Comparison of ENCODE assay signal across 26 cellular contexts in the genomic region with DNA sequence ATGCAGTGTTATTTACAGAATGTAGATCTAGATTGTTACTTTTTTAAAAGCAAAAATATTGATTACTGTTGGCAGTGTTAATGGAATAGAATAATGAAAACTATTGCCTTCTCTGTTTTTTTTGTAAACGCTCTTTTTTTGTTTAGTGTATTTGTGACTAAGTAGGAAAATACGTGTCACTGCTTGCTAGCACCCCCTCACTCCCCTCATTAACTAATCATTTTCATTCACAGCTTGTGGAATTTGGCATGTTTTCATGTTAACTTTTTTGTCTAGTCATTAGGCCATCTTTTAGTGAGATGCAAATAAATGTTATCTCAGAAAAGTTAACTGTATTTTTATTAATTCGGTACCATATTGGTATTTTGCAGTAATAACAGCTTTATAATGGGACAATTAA. TPM values are rescaled to one million over a fixed set of nuclear protein-coding genes. Genes with fewer than 3 reads are reported as not detected.
DNase-seq lines count a peak whose midpoint lies in the region; ATAC-seq, FAIRE-seq and TF ChIP-seq lines count a peak whose summit lies in the region.
"Had no signal": no experiment of that assay in that cellular context is flagged by ENCODE, and none has a peak within 500 bp of the region (broad histone marks: within the 10 kb centered on the region; RNA-seq: fewer than 3 reads in every experiment).

No MANE protein-coding gene starts in this region.

- H3K9me3 Mint-ChIP-seq in astrocyte (ENCODE audit: unreplicated experiment): no peaks in the 10 kb centered on the region
- H3K9me3 Mint-ChIP-seq: activated naive CD4-positive, alpha-beta T cell treated with anti-CD3 and anti-CD28 coated beads, Interleukin-2, amount 50 U/mL, for 72 hours; stimulated activated memory B cell treated with anti-CD40 and anti-IgM and Interleukin-4, amounts not matched to agents 10 μg/mL and 1 μg/mL and 100 μg/mL, for 72 hours had no signal

- H2AFZ ChIP-seq in astrocyte (ENCODE audit: low read depth, low read length): no peak overlapping the region
- H2AFZ ChIP-seq: hepatocyte had no signal

- no peak for TF ChIP-seq CTCF in A549 (IDR thresholded peaks at IDR 0.05)
- TF ChIP-seq CTCF in HEK293 (tag by site-specific recombination; IDR thresholded peaks at IDR 0.05): no peak
- no peak for TF ChIP-seq CTCF in astrocyte (IDR thresholded peaks at IDR 0.05; ENCODE audit: insufficient read depth, low read depth, low read length)

- no peak for TF ChIP-seq POLR2A in A549 (IDR thresholded peaks at IDR 0.05; ENCODE audit: low read length)

- no peaks in the 10 kb centered on the region for H3K79me2 ChIP-seq in astrocyte (ENCODE audit: insufficient read depth, low read length)

- H3K27me3 ChIP-seq in astrocyte (ENCODE audit: insufficient read depth, low read length): no peaks in the 10 kb centered on the region
- H3K27me3 ChIP-seq: breast epithelium, foreskin keratinocyte, hepatocyte, SJCRH30, tibial artery had no signal

- POLR2A ChIA-PET in A549 (lab: Yijun Ruan, JAX) (no interaction called here), HEK293 (lab: Yijun Ruan, JAX) (no interaction called here)

- ATAC-seq in A549: no peak
- no peak for ATAC-seq in HG03342 (IDR thresholded peaks at IDR 0.05; ENCODE audit: unreplicated experiment)
- ATAC-seq: stimulated activated memory B cell treated with anti-CD40 and anti-IgM and Interleukin-4, amounts not matched to agents 10 μg/mL and 1 μg/mL and 100 μg/mL, for 72 hours had no signal

- peak overlapping the region; percentile 79 for H3K4me2 ChIP-seq in A549
- H3K4me2 ChIP-seq in astrocyte (ENCODE audit: low read length): peak overlapping the region; percentile 1
- H3K4me2 ChIP-seq: hepatocyte had no signal

- peak overlapping the region; percentile 56 to 66; a peak in 5 of 6 replicates for H3K27ac ChIP-seq in A549
- no peak overlapping the region for H3K27ac ChIP-seq in HEK293 (ENCODE audit: extremely low read depth, low read depth, low read length)
- H3K27ac ChIP-seq in astrocyte (ENCODE audit: low read depth, low read length): peak overlapping the region; percentile 0
- H3K27ac ChIP-seq: breast epithelium, coronary artery, foreskin keratinocyte, SJCRH30, tibial artery, WERI-Rb-1 had no signal

- DNase-seq in A549 (ENCODE audit: low read depth in 1 of 2, low spot score in 1 of 2) (no peak), astrocyte (ENCODE audit: low read depth) (peak; percentile 29), lung microvascular endothelial cell (ENCODE audit: low read depth in 2 of 2) (peak; percentile 16 to 51), occipital lobe (lab: John Stamatoyannopoulos, UW) (no peak), D341Med (ENCODE audit: low spot score) (no peak)
- DNase-seq in activated CD8-positive, alpha-beta memory T cell treated with anti-CD3 and anti-CD28 coated beads, Interleukin-2, amount 50 U/mL, for 4 hours: no peak
- DNase-seq: activated T-cell treated with anti-CD3 and anti-CD28 coated beads, Interleukin-2, amount 50 U/mL, for 1 hour; KG1; NCI-H187; NCI-H2227 treated with DMSO at 0.1 percent for 48 hours; NCI-H774; posterior cingulate gyrus; SJCRH30; tibial artery; WERI-Rb-1 had no signal

- peak overlapping the region; percentile 2 for H3K4me3 Mint-ChIP-seq in astrocyte (ENCODE audit: unreplicated experiment)
- H3K4me3 Mint-ChIP-seq: stimulated activated memory B cell treated with anti-CD40 and anti-IgM and Interleukin-4, amounts not matched to agents 10 μg/mL and 1 μg/mL and 100 μg/mL, for 72 hours had no signal

- H3K9me3 ChIP-seq in A549: no peaks in the 10 kb centered on the region
- H3K9me3 ChIP-seq in HEK293 (ENCODE audit: control insufficient read depth, insufficient read depth, low read depth, low read length): no peaks in the 10 kb centered on the region
- H3K9me3 ChIP-seq in astrocyte (ENCODE audit: insufficient read depth, low read depth, low read length): no peaks in the 10 kb centered on the region
- H3K9me3 ChIP-seq: breast epithelium, SJCRH30, tibial artery had no signal

- no peak for TF ChIP-seq EP300 in A549 (IDR thresholded peaks at IDR 0.05)

- 77% methylated on average over 3 of the region's 3 CpGs for WGBS in A549 (ENCODE audit: missing lambda C conversion rate)

- peaks cover 2% of the 10 kb centered on the region for H3K36me3 Mint-ChIP-seq in astrocyte (ENCODE audit: low read depth, unreplicated experiment)
- H3K36me3 Mint-ChIP-seq: activated naive CD4-positive, alpha-beta T cell treated with anti-CD3 and anti-CD28 coated beads, Interleukin-2, amount 50 U/mL, for 72 hours; stimulated activated memory B cell treated with anti-CD40 and anti-IgM and Interleukin-4, amounts not matched to agents 10 μg/mL and 1 μg/mL and 100 μg/mL, for 72 hours had no signal

- H3K27me3 Mint-ChIP-seq in astrocyte (ENCODE audit: low read depth, unreplicated experiment): no peaks in the 10 kb centered on the region

- H3K4me1 ChIP-seq in A549 (peaks cover 97% of the 10 kb centered on the region), HEK293 (ENCODE audit: control insufficient read depth, insufficient read depth, low read length) (peaks cover 6% of the 10 kb centered on the region; the same call in 1 of the 2 replicates), astrocyte (ENCODE audit: insufficient read depth, low read length) (no peaks in the 10 kb centered on the region)
- H3K4me1 ChIP-seq: breast epithelium, SJCRH30, tibial artery had no signal

- no peaks in the 10 kb centered on the region for H3K36me3 ChIP-seq in HEK293 (ENCODE audit: control insufficient read depth in 2 of 2, insufficient read depth in 1 of 2, low read length in 2 of 2)
- no peaks in the 10 kb centered on the region for H3K36me3 ChIP-seq in astrocyte (ENCODE audit: insufficient read depth, low read length)
- H3K36me3 ChIP-seq: breast epithelium, SJCRH30, tibial artery, WERI-Rb-1 had no signal

- no peak for FAIRE-seq in A549 (lab: Jason Lieb, UNC)
- no peak for FAIRE-seq in astrocyte (lab: Jason Lieb, UNC)

- CTCF ChIA-PET in A549 (lab: Yijun Ruan, JAX) (no interaction called here), HEK293 (lab: Yijun Ruan, JAX) (interaction anchor here (0.6 to 0.7 kb wide), 2 partner anchors 135 to 656 kb away, joined by 3 read pairs; no protein-coding TSS in a partner anchor)

- H3K4me3 ChIP-seq in A549 (no peak overlapping the region), HEK293 (ENCODE audit: low read depth, low read length) (no peak overlapping the region), astrocyte (ENCODE audit: insufficient read depth, low read depth, low read length) (no peak overlapping the region)
- H3K4me3 ChIP-seq: breast epithelium, coronary artery, hepatocyte, lung, SJCRH30, tibial artery had no signal

- TF ChIP-seq RAD21 in A549 (conservative IDR thresholded peaks at IDR 0.05 in 1 of 2, IDR thresholded peaks at IDR 0.05 in 1 of 2): no peak

- H4K20me1 ChIP-seq in astrocyte (ENCODE audit: insufficient read depth, low read length): no peaks in the 10 kb centered on the region

- H3K9ac ChIP-seq in astrocyte (ENCODE audit: low read length): no peak overlapping the region

- H3K4me1 Mint-ChIP-seq in astrocyte (ENCODE audit: low read depth, unreplicated experiment): peaks cover 39% of the 10 kb centered on the region
- H3K4me1 Mint-ChIP-seq: stimulated activated memory B cell treated with anti-CD40 and anti-IgM and Interleukin-4, amounts not matched to agents 10 μg/mL and 1 μg/mL and 100 μg/mL, for 72 hours had no signal

- H3K27ac Mint-ChIP-seq in astrocyte (ENCODE audit: unreplicated experiment): peak overlapping the region; percentile 88
- H3K27ac Mint-ChIP-seq: stimulated activated memory B cell treated with anti-CD40 and anti-IgM and Interleukin-4, amounts not matched to agents 10 μg/mL and 1 μg/mL and 100 μg/mL, for 72 hours had no signal

TF ChIP-seq in A549, 52 proteins besides CTCF, POLR2A, EP300 and RAD21 (continues in another document):
- TF ChIP-seq BHLHE40 (IDR thresholded peaks at IDR 0.05; ENCODE audit: low read depth, low read length) (no peak), JUN (IDR thresholded peaks at IDR 0.05) (no peak), MYC (IDR thresholded peaks at IDR 0.05; ENCODE audit: borderline replicate concordance, low read length) (no peak), EHF (CRISPR knock-in tag; IDR thresholded peaks at IDR 0.05) (no peak), JUNB (IDR thresholded peaks at IDR 0.05) (no peak), MAZ (IDR thresholded peaks at IDR 0.05; ENCODE audit: borderline replicate concordance, low read depth, low read length) (no peak)

TF ChIP-seq in HEK293, 187 proteins besides CTCF, POLR2A, EP300 and RAD21:
- TF ChIP-seq ATF2 (tag by site-specific recombination; IDR thresholded peaks at IDR 0.05; ENCODE audit: low read depth) (no peak), ZNF664 (tag by site-specific recombination; IDR thresholded peaks at IDR 0.05) (peak; percentile 85)

RNA-seq across cellular contexts. Expression of gene ADGRG6, which starts 29.8 kb away (rescaled TPM):
- 176 and 181 TPM in 2 replicates for polyA plus RNA-seq in A549 (2011; rRNA removed)
- 34.3 and 35.0 TPM in 2 replicates for polyA plus RNA-seq in A549 (2012; cell fraction: cytosol; rRNA removed)
- polyA plus RNA-seq in A549 (2012; cell fraction: nucleus; rRNA removed): 42.9 and 53.7 TPM in 2 replicates
- polyA plus RNA-seq in A549 (2017; fragmentation: RNase III; extraction: RNeasy Plus Mini Kit Qiagen cat#74134 plus additional on column Dnase treatment): 53.9 to 61.1 TPM (median 55.4 TPM) in 3 replicates
- polyA minus RNA-seq in A549 (2011; rRNA and poly(A)+ RNA removed): 202 and 259 TPM in 2 replicates
- 89.2 and 98.2 TPM in 2 replicates for total RNA-seq in astrocyte
- total RNA-seq in lung microvascular endothelial cell: 3.6 and 8.5 TPM in 2 replicates
- total RNA-seq in occipital lobe: 28.2 TPM
- total RNA-seq: OCI-LY7; T-helper 2 cell treated with Interferon-gamma antibody and Interleukin-4, amounts not matched to agents 100 ng/mL and 5 ng/mL, for 36 hours had no signal

Comparison
In these comparisons a context has a peak if more than half of its experiments do, and no peak if none do; other contexts are left out.
1. DNase-seq: peak in astrocyte (single experiment) and lung microvascular endothelial cell (2 of 2); none in A549 (0 of 2), occipital lobe (single experiment), activated CD8-positive, alpha-beta memory T cell treated with anti-CD3 and anti-CD28 coated beads, Interleukin-2, amount 50 U/mL, for 4 hours (single experiment) and D341Med (single experiment).